Comparison of ENCODE assay signal across 8 cellular contexts in genomic region chr4:143183513-143184216, GRCh38. TPM values are rescaled to one million over a fixed set of nuclear protein-coding genes. Genes with fewer than 3 reads are reported as not detected.
DNase-seq lines count a peak whose midpoint lies in the region; ATAC-seq and TF ChIP-seq lines count a peak whose summit lies in the region.

No MANE protein-coding gene starts in this region.

- peak overlapping the region; percentile 100 for H3K4me2 ChIP-seq in H9 (ENCODE audit: insufficient read depth, insufficient read length, low read length)

- peak overlapping the region in 1 of 3 experiments; percentile 99; a peak in 1 of 7 replicates for H3K27ac Mint-ChIP-seq in H9

- H3K4me1 ChIP-seq in H9 (ENCODE audit: insufficient read depth, low read length) (no peaks in the 10 kb centered on the region; the same call in 1 of the 2 replicates), psoas muscle (peaks cover 18% of the 10 kb centered on the region)

- H3K9me3 Mint-ChIP-seq in H9: peaks cover 5 to 6% of the 10 kb centered on the region in 2 experiments

- H3K4me3 ChIP-seq in epithelial cell of proximal tubule (ENCODE audit: low read depth, low read length) (peak overlapping the region; percentile 93), psoas muscle (peak overlapping the region; percentile 96)

- H2BK20ac ChIP-seq in H9 (ENCODE audit: low read depth, low read length, poor library complexity, severe bottlenecking): no peak overlapping the region

- H4K91ac ChIP-seq in H9 (ENCODE audit: insufficient read length, low read depth, low read length): no peak overlapping the region

- no peaks in the 10 kb centered on the region for H3K9me3 ChIP-seq in H9 (ENCODE audit: control insufficient read depth, low read depth, low read length)
- no peaks in the 10 kb centered on the region for H3K9me3 ChIP-seq in psoas muscle

- no peak overlapping the region for H2BK15ac ChIP-seq in H9 (ENCODE audit: low read depth, low read length)

- in situ Hi-C loops in GM13977 (cut with MboI; ENCODE audit: low pct_unique_long_range_greater_than_20kb, low sequenced_read_pairs, unreplicated experiment): no loop called here

- POLR2A ChIA-PET in RWPE1 (lab: Yijun Ruan, JAX; ENCODE audit: low non-redundant PET): no interaction called here

- no peak overlapping the region for H3K9ac ChIP-seq in H9 (ENCODE audit: extremely low read depth, insufficient read length, low read length)

- no peak overlapping the region for H3K4ac ChIP-seq in H9 (ENCODE audit: low read depth, low read length)

- no peaks in the 10 kb centered on the region for H3K79me1 ChIP-seq in H9 (ENCODE audit: insufficient read depth, low read depth, low read length, poor library complexity, severe bottlenecking)

- no peak overlapping the region for H2BK120ac ChIP-seq in H9 (ENCODE audit: low read depth, low read length, poor library complexity, severe bottlenecking)

- H4K5ac ChIP-seq in H9 (ENCODE audit: insufficient read length, low read depth, low read length): no peak overlapping the region

- TF ChIP-seq CTCF in H9 (conservative IDR thresholded peaks at IDR 0.05) (no peak), RWPE1 (conservative IDR thresholded peaks at IDR 0.05; ENCODE audit: low read depth) (no peak), epithelial cell of proximal tubule (conservative IDR thresholded peaks at IDR 0.05; ENCODE audit: low read depth, low read length) (peak; percentile 0), psoas muscle (IDR thresholded peaks at IDR 0.05) (no peak), GM13977 (IDR thresholded peaks at IDR 0.05; ENCODE audit: extremely low read depth, insufficient read depth, missing control alignments) (no peak)

- DNase-seq in H9 (no peak), RWPE1 (ENCODE audit: low spot score) (no peak), epithelial cell of proximal tubule (ENCODE audit: low read depth) (peak; percentile 20), psoas muscle (no peak), GM13977 (ENCODE audit: low spot score) (no peak), mesenteric fat pad (ENCODE audit: low spot score) (no peak), NCI-H1092 treated with DMSO at 0.1 percent for 48 hours (lab: John Stamatoyannopoulos, UW) (no peak)
- no peak for DNase-seq in stimulated activated CD4-positive, alpha-beta T cell treated with anti-CD3 and anti-CD28 coated beads, Interleukin-12 subunit alpha, Interleukin-12 subunit beta, amount 100 ng/mL, for 4 hours

- H3K27me3 Mint-ChIP-seq in H9 (ENCODE audit: low read depth): no peaks in the 10 kb centered on the region

- ATAC-seq in psoas muscle: no peak

- intact Hi-C loops in psoas muscle (cut with DNase I): loop anchor here in 1 of 2 donors (10.0 kb wide), 1 partner anchor 1991 kb away; no protein-coding TSS in a partner anchor

- WGBS in H9 (ENCODE audit: extremely low coverage, insufficient read length, low lambda C conversion rate): 100% methylated on average over 1 of the region's 9 CpGs
- 35 to 46% (median 36%) methylated on average over 9 of the region's 9 CpGs for WGBS in psoas muscle, 3 donors

- H3T11ph ChIP-seq in H9 (ENCODE audit: low read length): no peak overlapping the region

- no peak overlapping the region for H3K56ac ChIP-seq in H9 (ENCODE audit: insufficient read length, low read depth, low read length)

- peaks cover 13% of the 10 kb centered on the region; the same call in 1 of the 2 replicates for H3K79me2 ChIP-seq in H9 (ENCODE audit: insufficient read depth, low read length)

- no peaks in the 10 kb centered on the region for H3K36me3 ChIP-seq in psoas muscle (ENCODE audit: insufficient read depth in 1 of 2, low read depth in 1 of 2)

- peak overlapping the region; percentile 98 to 99 for H3K4me3 Mint-ChIP-seq in H9

- H3K23me2 ChIP-seq in H9 (ENCODE audit: insufficient read length, low read depth, low read length, poor library complexity, severe bottlenecking): peaks cover 14% of the 10 kb centered on the region

- H2BK5ac ChIP-seq in H9 (ENCODE audit: insufficient read length, low read length): no peak overlapping the region

- no peaks in the 10 kb centered on the region for H4K20me1 ChIP-seq in H9 (ENCODE audit: control insufficient read depth, insufficient read depth, insufficient read length)

- CTCF ChIA-PET in RWPE1 (lab: Yijun Ruan, JAX): no interaction called here

- H2AFZ ChIP-seq in H9 (ENCODE audit: low read length): no peak overlapping the region

- no peak overlapping the region for H3K23ac ChIP-seq in H9 (ENCODE audit: insufficient read length, low read depth, low read length)

- H3K27ac ChIP-seq in H9 (ENCODE audit: insufficient read length, low read depth, low read length) (no peak overlapping the region), RWPE1 (peak overlapping the region; percentile 96), psoas muscle (peak overlapping the region; percentile 98)

- H2BK12ac ChIP-seq in H9 (ENCODE audit: insufficient read length, low read depth, low read length): no peak overlapping the region

- H3K4me1 Mint-ChIP-seq in H9: peaks cover 25 to 33% of the 10 kb centered on the region in 2 experiments

- no peak overlapping the region for H4K8ac ChIP-seq in H9 (replicated peaks; ENCODE audit: insufficient read length, low read depth, low read length)

- no peaks in the 10 kb centered on the region for H3K27me3 ChIP-seq in H9 (ENCODE audit: insufficient read depth, low read length)
- H3K27me3 ChIP-seq in psoas muscle (ENCODE audit: insufficient read depth in 3 of 3, low read length in 2 of 3): no peaks in the 10 kb centered on the region

- H3K36me3 Mint-ChIP-seq in H9 (ENCODE audit: insufficient read depth in 1 of 3, low read depth in 3 of 3): peaks cover 7 to 22% (median 14%) of the 10 kb centered on the region in 3 experiments; a peak in 6 of 7 replicates

- H2AK5ac ChIP-seq in H9 (ENCODE audit: insufficient read length, low read length): no peak overlapping the region

- no peak overlapping the region for H3K18ac ChIP-seq in H9 (ENCODE audit: insufficient read length, low read depth, low read length)

- H3K14ac ChIP-seq in H9 (ENCODE audit: insufficient read depth, low read length): no peak overlapping the region

RNA-seq across cellular contexts. Expression of gene USP38, which starts 1.1 kb away (rescaled TPM):
- total RNA-seq in H9 (2021): 14.6 and 15.2 TPM in 2 replicates
- total RNA-seq in epithelial cell of proximal tubule: 13.7 and 21.2 TPM in 2 replicates
- total RNA-seq in psoas muscle: 100 to 1,000 TPM in 1 of 4 donors, 10 to 100 TPM in 3; 39.9 to 105 (median 65.7) TPM
- polyA plus RNA-seq in psoas muscle: 100 to 1,000 TPM in 1 of 3 donors, 10 to 100 TPM in 2; 25.6 to 120 (median 45.4) TPM
- total RNA-seq in mesenteric fat pad: 20.7 TPM
